ENCODE assay signal across 13 cellular contexts in the genomic region with DNA sequence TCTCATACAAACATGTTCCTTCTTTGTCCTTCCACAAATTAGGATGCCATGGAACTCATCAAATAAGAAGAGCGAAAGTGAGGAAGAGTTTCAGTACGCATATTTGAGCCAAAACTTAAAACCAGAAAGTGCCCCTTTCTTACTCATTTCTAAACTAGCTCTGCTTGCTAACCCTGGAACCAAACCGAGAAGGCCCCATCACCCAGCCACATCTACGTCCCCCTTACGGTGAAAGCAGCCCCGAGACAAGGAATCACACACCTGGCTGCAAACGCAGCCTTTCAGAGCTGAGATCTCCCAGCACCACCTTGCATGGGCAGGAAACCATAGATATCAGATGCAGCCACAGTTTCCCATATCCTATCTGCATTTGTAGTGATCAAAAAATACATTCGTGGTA. TPM values are rescaled to one million over a fixed set of nuclear protein-coding genes. Genes with fewer than 3 reads are reported as not detected.
DNase-seq lines count a peak whose midpoint lies in the region; ATAC-seq, FAIRE-seq and TF ChIP-seq lines count a peak whose summit lies in the region.
"Had no signal": no experiment of that assay in that cellular context is flagged by ENCODE, and none has a peak within 500 bp of the region (broad histone marks: within the 10 kb centered on the region; RNA-seq: fewer than 3 reads in every experiment).

No MANE protein-coding gene starts in this region.

- H3K36me3 Mint-ChIP-seq in H9 (ENCODE audit: insufficient read depth in 1 of 3, low read depth in 3 of 3), result peaks cover 1 to 14% (median 6%) of the 10 kb centered on the region in 3 experiments; a peak in 5 of 7 replicates
- peaks cover 7% of the 10 kb centered on the region for H3K36me3 Mint-ChIP-seq in activated T-cell treated with anti-CD3 and anti-CD28 coated beads, Interleukin-2, amount 50 U/mL, for 4 hours (ENCODE audit: insufficient read depth)

- no peak overlapping the region for H3K9ac ChIP-seq in H9 (ENCODE audit: extremely low read depth, insufficient read length, low read length)
- H3K9ac ChIP-seq: parathyroid adenoma had no signal

- H3K4me3 ChIP-seq in heart right ventricle, result no peak overlapping the region
- H3K4me3 ChIP-seq: esophagus muscularis mucosa, SK-N-MC had no signal

- no peak overlapping the region for H3K14ac ChIP-seq in H9 (ENCODE audit: insufficient read depth, low read length)

- WGBS in H9 (ENCODE audit: extremely low coverage, insufficient read length, low lambda C conversion rate), result no CpG with 5 or more reads among the region's 8 CpGs
- WGBS in heart right ventricle, 2 donors, result 93 to 96% methylated on average over 8 of the region's 8 CpGs

- no peak overlapping the region for H3K4me2 ChIP-seq in H9 (ENCODE audit: insufficient read depth, insufficient read length, low read length)

- H3K79me1 ChIP-seq in H9 (ENCODE audit: insufficient read depth, low read depth, low read length, poor library complexity, severe bottlenecking), result peaks cover 6% of the 10 kb centered on the region

- H4K5ac ChIP-seq in H9 (ENCODE audit: insufficient read length, low read depth, low read length), result no peak overlapping the region

- no peaks in the 10 kb centered on the region for H3K9me3 Mint-ChIP-seq in H9
- H3K9me3 Mint-ChIP-seq in activated T-cell treated with anti-CD3 and anti-CD28 coated beads, Interleukin-2, amount 50 U/mL, for 4 hours, result no peaks in the 10 kb centered on the region

- no peaks in the 10 kb centered on the region for H4K20me1 ChIP-seq in H9 (ENCODE audit: control insufficient read depth, insufficient read depth, insufficient read length)

- no peak overlapping the region for H2BK5ac ChIP-seq in H9 (ENCODE audit: insufficient read length, low read length)

- TF ChIP-seq CTCF in H9 (conservative IDR thresholded peaks at IDR 0.05), result no peak
- TF ChIP-seq CTCF in heart right ventricle (IDR thresholded peaks at IDR 0.05), result no peak

- no peak overlapping the region for H3K4ac ChIP-seq in H9 (ENCODE audit: low read depth, low read length)

- H4K91ac ChIP-seq in H9 (ENCODE audit: insufficient read length, low read depth, low read length), result no peak overlapping the region

- no peak overlapping the region for H3K4me3 Mint-ChIP-seq in H9
- H3K4me3 Mint-ChIP-seq in activated T-cell treated with anti-CD3 and anti-CD28 coated beads, Interleukin-2, amount 50 U/mL, for 4 hours, result peak overlapping the region; percentile 64

- no peak overlapping the region for H2BK12ac ChIP-seq in H9 (ENCODE audit: insufficient read length, low read depth, low read length)

- H3K23me2 ChIP-seq in H9 (ENCODE audit: insufficient read length, low read depth, low read length, poor library complexity, severe bottlenecking), result no peaks in the 10 kb centered on the region

- FAIRE-seq in GM18507 (lab: Jason Lieb, UNC), result peak; percentile 73

- H4K8ac ChIP-seq in H9 (replicated peaks; ENCODE audit: insufficient read length, low read depth, low read length), result no peak overlapping the region

- no peak overlapping the region for H2AK5ac ChIP-seq in H9 (ENCODE audit: insufficient read length, low read length)

- peaks cover 37 to 43% of the 10 kb centered on the region in 2 experiments for H3K4me1 Mint-ChIP-seq in H9
- H3K4me1 Mint-ChIP-seq in activated T-cell treated with anti-CD3 and anti-CD28 coated beads, Interleukin-2, amount 50 U/mL, for 4 hours (ENCODE audit: low read depth), result peaks cover 62% of the 10 kb centered on the region

- H3K27me3 Mint-ChIP-seq in H9 (ENCODE audit: low read depth), result no peaks in the 10 kb centered on the region
- no peaks in the 10 kb centered on the region for H3K27me3 Mint-ChIP-seq in activated T-cell treated with anti-CD3 and anti-CD28 coated beads, Interleukin-2, amount 50 U/mL, for 4 hours (ENCODE audit: low read depth)

- no peaks in the 10 kb centered on the region for H3K36me3 ChIP-seq in heart right ventricle
- H3K36me3 ChIP-seq: esophagus muscularis mucosa had no signal

- peaks cover 14% of the 10 kb centered on the region; the same call in 1 of the 2 replicates for H3K79me2 ChIP-seq in H9 (ENCODE audit: insufficient read depth, low read length)

- H3K23ac ChIP-seq in H9 (ENCODE audit: insufficient read length, low read depth, low read length), result no peak overlapping the region

- H3K18ac ChIP-seq in H9 (ENCODE audit: insufficient read length, low read depth, low read length), result no peak overlapping the region

- H2BK120ac ChIP-seq in H9 (ENCODE audit: low read depth, low read length, poor library complexity, severe bottlenecking), result no peak overlapping the region

- no peaks in the 10 kb centered on the region for H3K9me3 ChIP-seq in H9 (ENCODE audit: control insufficient read depth, low read depth, low read length)
- no peaks in the 10 kb centered on the region for H3K9me3 ChIP-seq in heart right ventricle
- H3K9me3 ChIP-seq: esophagus muscularis mucosa had no signal

- intact Hi-C loops in heart right ventricle (cut with DNase I), result no loop called here

- H3K56ac ChIP-seq in H9 (ENCODE audit: insufficient read length, low read depth, low read length), result no peak overlapping the region

- H3T11ph ChIP-seq in H9 (ENCODE audit: low read length), result no peak overlapping the region

- DNase-seq in GM18507 (ENCODE audit: extremely low spot score, insufficient read length, low read depth) (peak; percentile 29), H9 (no peak), cerebellar nuclear complex (lab: John Stamatoyannopoulos, UW) (no peak), heart right ventricle (no peak), A172 (ENCODE audit: low spot score) (no peak), NCI-H510A treated with DMSO at 0.1 percent for 48 hours (lab: John Stamatoyannopoulos, UW) (no peak)
- DNase-seq in activated T-cell treated with anti-CD3 and anti-CD28 coated beads, Interleukin-2, amount 50 U/mL, for 4 hours, result no peak
- peak; percentile 24 for DNase-seq in stimulated activated CD4-positive, alpha-beta T cell treated with anti-CD3 and anti-CD28 coated beads, Interleukin-4, amount 100 ng/mL, for 1 hour
- DNase-seq: NCI-H1417 treated with DMSO at 0.1 percent for 48 hours, NCI-H748 treated with DMSO at 0.1 percent for 48 hours had no signal

- peak overlapping the region in 2 of 3 experiments; percentile 28 to 90; a peak in 1 of 7 replicates for H3K27ac Mint-ChIP-seq in H9

- H3K4me1 ChIP-seq in H9 (ENCODE audit: insufficient read depth, low read length) (peaks cover 10% of the 10 kb centered on the region; the same call in 1 of the 2 replicates), heart right ventricle (peaks cover 0 to 13% (median 7%) of the 10 kb centered on the region in 9 donors)

- ATAC-seq in activated T-cell treated with anti-CD3 and anti-CD28 coated beads, Interleukin-2, amount 50 U/mL, for 4 hours, result peak; percentile 70 to 82
- ATAC-seq in heart right ventricle, result no peak

- H3K27me3 ChIP-seq in H9 (ENCODE audit: insufficient read depth, low read length) (no peaks in the 10 kb centered on the region), heart right ventricle (no peaks in the 10 kb centered on the region)
- H3K27me3 ChIP-seq: esophagus muscularis mucosa had no signal

- no peak overlapping the region for H2AFZ ChIP-seq in H9 (ENCODE audit: low read length)
- H2AFZ ChIP-seq: parathyroid adenoma had no signal

- H2BK15ac ChIP-seq in H9 (ENCODE audit: low read depth, low read length), result no peak overlapping the region

- H3K27ac ChIP-seq in H9 (ENCODE audit: insufficient read length, low read depth, low read length) (no peak overlapping the region), heart right ventricle (no peak overlapping the region)
- H3K27ac ChIP-seq: esophagus muscularis mucosa, parathyroid adenoma, SK-N-MC had no signal

- no peak overlapping the region for H2BK20ac ChIP-seq in H9 (ENCODE audit: low read depth, low read length, poor library complexity, severe bottlenecking)

RNA-seq across cellular contexts. Expression of gene TRERF1, which starts 28.5 kb away (rescaled TPM):
- total RNA-seq in H9 (2021), result 18.0 and 19.7 TPM in 2 replicates
- total RNA-seq in activated T-cell treated with anti-CD3 and anti-CD28 coated beads, Interleukin-2, amount 50 U/mL, for 4 hours, result 1 to 10 TPM; 8.9 to 9.4 (median 9.0) TPM
- 1 to 10 TPM in 8 of 10 donors, under 1 TPM in 2; 0.91 to 2.8 (median 1.6) TPM for total RNA-seq in heart right ventricle
- 1 to 10 TPM in 1 of 2 donors, under 1 TPM in 1; 0.75 to 1.7 TPM for polyA plus RNA-seq in heart right ventricle
- 3.4 and 3.5 TPM in 2 replicates for total RNA-seq in A172 (2014; rRNA removed; shearing (Covaris generic))

Comparison
In these comparisons a context has a peak if more than half of its experiments do, and no peak if none do; other contexts are left out.
1. DNase-seq: peak in GM18507 (single experiment) and stimulated activated CD4-positive, alpha-beta T cell treated with anti-CD3 and anti-CD28 coated beads, Interleukin-4, amount 100 ng/mL, for 1 hour (single experiment); none in H9 (single experiment), activated T-cell treated with anti-CD3 and anti-CD28 coated beads, Interleukin-2, amount 50 U/mL, for 4 hours (single experiment), cerebellar nuclear complex (0 of 2), heart right ventricle (0 of 2), A172 (single experiment) and NCI-H510A treated with DMSO at 0.1 percent for 48 hours (single experiment).
2. ATAC-seq: peak in activated T-cell treated with anti-CD3 and anti-CD28 coated beads, Interleukin-2, amount 50 U/mL, for 4 hours (2 of 2); none in heart right ventricle (0 of 8).